5 cellular contexts compared by ENCODE assay signal in genomic region chr12:56901313-56901712, GRCh38. TPM values are rescaled to one million over a fixed set of nuclear protein-coding genes. Genes with fewer than 3 reads are reported as not detected.
"Had no signal": no experiment of that assay in that cellular context is flagged by ENCODE, and none has a peak within 500 bp of the region (broad histone marks: within the 10 kb centered on the region; RNA-seq: fewer than 3 reads in every experiment).

No MANE protein-coding gene starts in this region.

RNA-seq across cellular contexts. Expression of gene SDR9C7, which starts 32.9 kb away (rescaled TPM):
- total RNA-seq: GM23338, H1, H9, HFFc6, IMR-90 had no signal
- polyA plus RNA-seq: GM23338, IMR-90 had no signal

RNA-seq across cellular contexts. Expression of gene RDH16, which starts 56.1 kb away (rescaled TPM):
- total RNA-seq: HFFc6, IMR-90 had no signal
- polyA plus RNA-seq: IMR-90 had no signal
